In genomic region chr3:51371943-51372557, GRCh38 we compare ENCODE assay signal across 8 cellular contexts. TPM values are rescaled to one million over a fixed set of nuclear protein-coding genes. Genes with fewer than 3 reads are reported as not detected.
DNase-seq lines count a peak whose midpoint lies in the region; TF ChIP-seq lines count a peak whose summit lies in the region.

No MANE protein-coding gene starts in this region.

- H3K9me3 ChIP-seq in stomach, result no peaks in the 10 kb centered on the region

- H3K4me3 ChIP-seq in Jurkat, Clone E6-1 (ENCODE audit: low read length), result no peak overlapping the region
- H3K4me3 ChIP-seq in stomach, result no peak overlapping the region

- peak in 5 of 7 experiments; percentile 34 to 77 (median 58) for TF ChIP-seq CTCF in stomach (IDR thresholded peaks at IDR 0.05)

- no peaks in the 10 kb centered on the region for H3K4me1 ChIP-seq in stomach

- no peak for TF ChIP-seq EP300 in stomach (IDR thresholded peaks at IDR 0.05)

- H3K36me3 ChIP-seq in stomach, result peaks cover 0 to 8% (median 0%) of the 10 kb centered on the region in 4 donors

- no peak overlapping the region for H3K27ac ChIP-seq in stomach

- intact Hi-C loops in stomach (cut with DNase I; ENCODE audit: low total_unique reads), result no loop called here

- no peaks in the 10 kb centered on the region for H3K27me3 ChIP-seq in stomach

- WGBS in stomach, 5 donors, result 25 to 31% (median 28%) methylated on average over 4 of the region's 4 CpGs

- DNase-seq in NCI-H1417 (lab: John Stamatoyannopoulos, UW) (peak; percentile 6 to 69 (median 48)), NCI-H1417 treated with DMSO at 0.1 percent for 48 hours (lab: John Stamatoyannopoulos, UW) (no peak), SW480 (ENCODE audit: low spot score) (peak; percentile 63), kidney tubule cell (ENCODE audit: low spot score) (peak; percentile 70), stomach (peak; percentile 66), NCI-H446 treated with DMSO at 0.1 percent for 48 hours (lab: John Stamatoyannopoulos, UW) (no peak)
- peak; percentile 65 for DNase-seq in Jurkat, Clone E6-1 (ENCODE audit: low read depth, low spot score)
- DNase-seq in central memory CD4-positive, alpha-beta T cell, result peak; percentile 49

- TF ChIP-seq POLR2A in stomach (IDR thresholded peaks at IDR 0.05), result no peak

RNA-seq across cellular contexts. Expression of gene MANF, which starts 13.0 kb away (rescaled TPM):
- 220 TPM for polyA plus RNA-seq in Jurkat, Clone E6-1 (2012; ENCODE audit: insufficient read depth, insufficient read length)
- total RNA-seq in stomach, result 10 to 100 TPM in 3 of 5 donors, 1 to 10 TPM in 1, under 1 TPM in 1; 0.58 to 76.4 (median 30.4) TPM
- polyA plus RNA-seq in stomach, result 10 to 100 TPM; 31.8 to 57.9 (median 47.2) TPM

RNA-seq across cellular contexts. Expression of gene RBM15B, which starts 19.0 kb away (rescaled TPM):
- 31.0 TPM for polyA plus RNA-seq in Jurkat, Clone E6-1 (2012; ENCODE audit: insufficient read depth, insufficient read length)
- 10 to 100 TPM; 15.8 to 34.5 (median 18.3) TPM for total RNA-seq in stomach
- polyA plus RNA-seq in stomach, result 10 to 100 TPM in 2 of 3 donors, 1 to 10 TPM in 1; 9.3 to 12.4 (median 10.5) TPM

Comparison
In these comparisons a context has a peak if more than half of its experiments do, and no peak if none do; other contexts are left out.
1. DNase-seq: peak in NCI-H1417 (3 of 3), Jurkat, Clone E6-1 (single experiment), SW480 (single experiment), central memory CD4-positive, alpha-beta T cell (single experiment), kidney tubule cell (single experiment) and stomach (single experiment); none in NCI-H1417 treated with DMSO at 0.1 percent for 48 hours (single experiment) and NCI-H446 treated with DMSO at 0.1 percent for 48 hours (single experiment).